Comparison of ENCODE assay signal across 1 cellular context in genomic region chr3:43649365-43649968, GRCh38.
TF ChIP-seq lines count a peak whose summit lies in the region.

No MANE protein-coding gene starts in this region.

TF ChIP-seq in K562, 482 proteins besides CTCF, POLR2A, EP300 and RAD21 (continued from another document):
- no peak for TF ChIP-seq CHD7 (IDR thresholded peaks at IDR 0.05; ENCODE audit: low read depth, low read length)
- no peak for TF ChIP-seq ZNF217 (CRISPR knock-in tag; IDR thresholded peaks at IDR 0.05)
- peak; percentile 27; the same call in 1 of the 2 replicates for TF ChIP-seq CXXC5 (CRISPR knock-in tag; IDR thresholded peaks at IDR 0.05)
- TF ChIP-seq NFE2L1 (tag; IDR thresholded peaks at IDR 0.05; ENCODE audit: borderline replicate concordance, low read depth): no peak
- no peak for TF ChIP-seq U2AF2 (optimal IDR thresholded peaks at IDR 0.05; ENCODE audit: low read depth, low read length)
- TF ChIP-seq MTA3 (IDR thresholded peaks at IDR 0.05; ENCODE audit: borderline replicate concordance): 0 out of 2 replicates have a peak, but pooled peaks have one; percentile 57
- peak; percentile 19 for TF ChIP-seq BACH1 (tag; IDR thresholded peaks at IDR 0.05)
- TF ChIP-seq SIX5 (IDR thresholded peaks at IDR 0.05; ENCODE audit: borderline replicate concordance in 1 of 2, insufficient read depth in 1 of 2, low read depth in 1 of 2, low read length in 2 of 2): no peak
- TF ChIP-seq ZNF830 (CRISPR knock-in tag; IDR thresholded peaks at IDR 0.05): no peak
- no peak for TF ChIP-seq KDM1A (IDR thresholded peaks at IDR 0.05)
- TF ChIP-seq BHLHE40 (IDR thresholded peaks at IDR 0.05; ENCODE audit: low read length): peak; percentile 80
- peak; percentile 72 for TF ChIP-seq VEZF1 (CRISPR knock-in tag; IDR thresholded peaks at IDR 0.05)
- TF ChIP-seq ATF7 (IDR thresholded peaks at IDR 0.05): peak; percentile 44; the same call in 1 of the 2 replicates
- TF ChIP-seq NR2C2 (CRISPR knock-in tag; IDR thresholded peaks at IDR 0.05): no peak
- TF ChIP-seq NR2C2 (tag; IDR thresholded peaks at IDR 0.05): peak; percentile 33; the same call in 1 of the 2 replicates
- peak; percentile 70 for TF ChIP-seq SOX6 (IDR thresholded peaks at IDR 0.05)
- TF ChIP-seq SAFB2 (IDR thresholded peaks at IDR 0.05; ENCODE audit: borderline replicate concordance, low read depth, low read length, severe bottlenecking): no peak
- TF ChIP-seq THAP7 (CRISPR knock-in tag; IDR thresholded peaks at IDR 0.05): no peak; the same call in 1 of the 2 replicates
- no peak for TF ChIP-seq NR2F6 (CRISPR knock-in tag; IDR thresholded peaks at IDR 0.05)
- TF ChIP-seq L3MBTL2 (IDR thresholded peaks at IDR 0.05): peak; percentile 42; the same call in 1 of the 2 replicates
- TF ChIP-seq TSHZ1 (CRISPR knock-in tag; IDR thresholded peaks at IDR 0.05): peak; percentile 10; the same call in 1 of the 2 replicates
- TF ChIP-seq ZNF347 (CRISPR knock-in tag; IDR thresholded peaks at IDR 0.05; ENCODE audit: low read depth): no peak
- TF ChIP-seq KLF10 (CRISPR knock-in tag; IDR thresholded peaks at IDR 0.05): no peak
- no peak for TF ChIP-seq ZNF407 (IDR thresholded peaks at IDR 0.05; ENCODE audit: low read depth)
- TF ChIP-seq HES1 (IDR thresholded peaks at IDR 0.05; ENCODE audit: low read depth): no peak
